ENCODE assay signal across 11 cellular contexts in the genomic region with DNA sequence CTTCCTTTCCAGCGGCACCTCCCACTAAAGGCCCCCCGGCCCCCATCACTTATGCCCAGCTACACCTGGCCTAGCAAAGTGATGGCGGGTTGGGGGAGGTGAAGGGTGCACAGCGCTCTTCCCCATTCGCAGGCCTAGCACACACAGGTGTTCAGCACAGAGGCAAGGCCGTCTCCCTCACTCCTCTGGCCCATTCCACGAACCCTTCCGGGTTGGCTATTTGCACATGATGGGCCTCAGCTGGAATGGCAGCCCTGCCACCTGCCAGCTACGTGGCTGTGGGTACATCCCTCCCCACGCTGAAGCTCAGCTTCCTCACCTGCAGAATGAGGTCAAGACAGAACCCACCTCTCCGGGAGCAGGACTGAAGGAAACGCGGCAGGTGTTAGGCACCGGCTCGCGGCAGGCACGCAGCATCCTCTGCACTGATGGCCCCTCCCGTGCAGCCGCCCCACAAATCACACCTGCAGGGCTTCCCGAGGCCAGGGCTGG. TPM values are rescaled to one million over a fixed set of nuclear protein-coding genes. Genes with fewer than 3 reads are reported as not detected.
DNase-seq lines count a peak whose midpoint lies in the region; ATAC-seq and TF ChIP-seq lines count a peak whose summit lies in the region.
"Had no signal": no experiment of that assay in that cellular context is flagged by ENCODE, and none has a peak within 500 bp of the region (broad histone marks: within the 10 kb centered on the region; RNA-seq: fewer than 3 reads in every experiment).

No MANE protein-coding gene starts in this region.

- no peaks in the 10 kb centered on the region for H3K9me3 ChIP-seq in mucosa of stomach (ENCODE audit: control insufficient read depth, low read length)
- H3K9me3 ChIP-seq in prostate gland = no peaks in the 10 kb centered on the region
- no peaks in the 10 kb centered on the region for H3K9me3 ChIP-seq in tibial nerve

- peak; percentile 62 for DNase-seq in GM06990 (ENCODE audit: extremely low read depth, insufficient read length)
- peak; percentile 12 for DNase-seq in NCI-H146 treated with DMSO at 0.1 percent for 48 hours (lab: John Stamatoyannopoulos, UW; ENCODE audit: unreplicated experiment)
- no peak for DNase-seq in prostate gland (ENCODE audit: low spot score)
- no peak for DNase-seq in tibial nerve (ENCODE audit: low spot score in 2 of 2)
- DNase-seq: DMS 273 treated with DMSO at 0.1 percent for 48 hours, NCI-H2171 had no signal

- no peak for TF ChIP-seq EP300 in tibial nerve (IDR thresholded peaks at IDR 0.05)

- 85% methylated on average over 17 of the region's 20 CpGs for WGBS in prostate gland
- 88 to 90% methylated on average over 5 to 20 of the region's 20 CpGs for WGBS in tibial nerve, 2 donors

- H3K27ac ChIP-seq in prostate gland (no peak overlapping the region), tibial nerve (peak overlapping the region in 1 of 4 donors; percentile 43)

- H3K27me3 ChIP-seq in GM06990 (replicated peaks; ENCODE audit: control insufficient read depth, insufficient read depth, low read length) (no peaks in the 10 kb centered on the region), mucosa of stomach (ENCODE audit: control insufficient read depth, insufficient read depth, low read length) (no peaks in the 10 kb centered on the region), prostate gland (replicated peaks; ENCODE audit: insufficient read depth) (no peaks in the 10 kb centered on the region), tibial nerve (no peaks in the 10 kb centered on the region)

- H3K4me1 ChIP-seq in mucosa of stomach (ENCODE audit: control insufficient read depth, insufficient read depth, low read length) (peaks cover 13% of the 10 kb centered on the region), prostate gland (replicated peaks) (peaks cover 6% of the 10 kb centered on the region), tibial nerve (peaks cover 0 to 78% (median 21%) of the 10 kb centered on the region in 4 donors)

- intact Hi-C loops in prostate gland (cut with DNase I) = no loop called here

- H3K9ac ChIP-seq in mucosa of stomach (ENCODE audit: low read length) = peak overlapping the region; percentile 12

- H3K4me3 ChIP-seq in GM06990 (replicated peaks; ENCODE audit: low read depth, low read length) (peak overlapping the region; percentile 1), mucosa of stomach (ENCODE audit: low read length) (no peak overlapping the region), prostate gland (no peak overlapping the region), tibial nerve (no peak overlapping the region)

- TF ChIP-seq POLR2A in prostate gland (IDR thresholded peaks at IDR 0.05) (no peak), tibial nerve (IDR thresholded peaks at IDR 0.05) (no peak)

- no peak for TF ChIP-seq CTCF in GM06990 (IDR thresholded peaks at IDR 0.05; ENCODE audit: insufficient read depth, low read length, poor library complexity, severe bottlenecking)
- no peak for TF ChIP-seq CTCF in prostate gland (IDR thresholded peaks at IDR 0.05)
- TF ChIP-seq CTCF in tibial nerve (IDR thresholded peaks at IDR 0.05) = no peak

- H3K36me3 ChIP-seq in GM06990 (ENCODE audit: control insufficient read depth, insufficient read depth, low read length) = peaks cover 7% of the 10 kb centered on the region
- no peaks in the 10 kb centered on the region for H3K36me3 ChIP-seq in mucosa of stomach (ENCODE audit: control insufficient read depth, insufficient read depth, low read length)
- no peaks in the 10 kb centered on the region for H3K36me3 ChIP-seq in prostate gland
- H3K36me3 ChIP-seq in tibial nerve = peaks cover 0 to 30% (median 0%) of the 10 kb centered on the region in 3 donors

- ATAC-seq in GM21447 (IDR thresholded peaks at IDR 0.05; ENCODE audit: unreplicated experiment) (peak; percentile 24), GM21526 (IDR thresholded peaks at IDR 0.05; ENCODE audit: low FRiP score, unreplicated experiment) (no peak), GM18870 (IDR thresholded peaks at IDR 0.05; ENCODE audit: unreplicated experiment) (no peak)

RNA-seq across cellular contexts. Expression of a gene that starts 4.8 kb away (rescaled TPM):
- total RNA-seq in prostate gland (10 to 100 TPM; 29.1 to 55.1 TPM), tibial nerve (10 to 100 TPM; 51.6 to 64.9 (median 62.0) TPM)

RNA-seq across cellular contexts. Expression of a gene that starts 48.9 kb away (rescaled TPM):
- total RNA-seq in prostate gland = 100 to 1,000 TPM in 1 of 2 donors, 10 to 100 TPM in 1; 12.6 to 103 TPM
- not detected for total RNA-seq in tibial nerve
- total RNA-seq: fibroblast of villous mesenchyme had no signal

Comparison
In these comparisons a context has a peak if more than half of its experiments do, and no peak if none do; other contexts are left out.
1. DNase-seq: peak in GM06990 (single experiment) and NCI-H146 treated with DMSO at 0.1 percent for 48 hours (single experiment); none in prostate gland (single experiment) and tibial nerve (0 of 2).
2. RNA of a gene that starts 48.9 kb away (total RNA-seq): 12.6 to 103 TPM in prostate gland; not detected in tibial nerve; every median in the first group is over 10 times any median in the second.